23 cellular contexts compared by ENCODE assay signal in the genomic region with DNA sequence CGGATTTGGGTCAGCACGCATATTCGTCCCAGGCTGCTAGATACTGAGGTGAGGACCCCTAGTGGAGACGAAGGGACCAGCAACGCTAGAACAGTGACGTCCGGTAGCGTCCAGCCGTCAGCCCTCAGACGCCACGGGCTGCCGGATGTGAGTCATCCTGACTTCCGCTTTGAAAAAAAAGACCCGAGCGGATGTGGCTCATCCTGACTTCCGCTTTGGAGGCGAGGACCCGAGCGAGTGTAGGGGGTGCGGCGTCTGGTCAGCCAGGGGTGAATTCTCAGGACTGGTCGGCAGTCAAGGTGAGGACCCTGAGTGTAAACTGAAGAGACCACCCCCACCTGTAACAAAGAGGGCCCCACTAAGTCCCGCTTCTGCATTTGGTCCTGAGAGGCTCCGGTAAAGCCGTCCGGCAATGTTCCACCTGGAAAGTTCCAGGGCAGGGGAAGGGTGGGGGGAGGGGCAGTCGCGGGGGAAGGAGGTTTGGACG. TPM values are rescaled to one million over a fixed set of nuclear protein-coding genes. Genes with fewer than 3 reads are reported as not detected.
A peak's percentile ranks its signal among the peaks of the same experiment; 100 is the strongest.
DNase-seq lines count a peak whose midpoint lies in the region; ATAC-seq and TF ChIP-seq lines count a peak whose summit lies in the region.
"Had no signal": no experiment of that assay in that cellular context is flagged by ENCODE, and none has a peak within 500 bp of the region (broad histone marks: within the 10 kb centered on the region; RNA-seq: fewer than 3 reads in every experiment).

A gene with protein sequence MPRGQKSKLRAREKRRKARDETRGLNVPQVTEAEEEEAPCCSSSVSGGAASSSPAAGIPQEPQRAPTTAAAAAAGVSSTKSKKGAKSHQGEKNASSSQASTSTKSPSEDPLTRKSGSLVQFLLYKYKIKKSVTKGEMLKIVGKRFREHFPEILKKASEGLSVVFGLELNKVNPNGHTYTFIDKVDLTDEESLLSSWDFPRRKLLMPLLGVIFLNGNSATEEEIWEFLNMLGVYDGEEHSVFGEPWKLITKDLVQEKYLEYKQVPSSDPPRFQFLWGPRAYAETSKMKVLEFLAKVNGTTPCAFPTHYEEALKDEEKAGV (plus strand): TSS at position 207 of the 487 bp plus-strand sequence. CDS start 3,018 bp downstream, outside the sequence.

- CTCF ChIA-PET in activated CD8-positive, alpha-beta memory T cell treated with anti-CD3 and anti-CD28 coated beads, Interleukin-2, amount 10 ng/mL, durations not matched to agents 7 days and 5 days (lab: Charles Lee): interaction anchor here (0.6 kb wide), 1 partner anchor 283 kb away, joined by 3 read pairs; no protein-coding TSS in a partner anchor

- H3K27ac ChIP-seq in GM23338 (ENCODE audit: low read depth) (no peak within 1 kb of the TSS), WERI-Rb-1 (no peak within 1 kb of the TSS)
- H3K27ac ChIP-seq: C4-2B had no signal

- H3K27me3 ChIP-seq in GM23338 (ENCODE audit: insufficient read depth) (no peaks in the 10 kb centered on the region), WERI-Rb-1 (ENCODE audit: insufficient read depth, low read depth, severe bottlenecking) (peaks cover 6% of the 10 kb centered on the region)

- H3K9me3 Mint-ChIP-seq in GM23338: peaks cover 3% of the 10 kb centered on the region; the same call in 1 of the 3 replicates
- H3K9me3 Mint-ChIP-seq in activated CD8-positive, alpha-beta memory T cell treated with anti-CD3 and anti-CD28 coated beads, Interleukin-2, amount 10 ng/mL, durations not matched to agents 7 days and 5 days (ENCODE audit: low read depth): no peaks in the 10 kb centered on the region
- H3K9me3 Mint-ChIP-seq: activated CD8-positive, alpha-beta T cell treated with anti-CD3 and anti-CD28 coated beads for 36 hours; activated naive CD4-positive, alpha-beta T cell treated with anti-CD3 and anti-CD28 coated beads, Interleukin-2, amount 50 U/mL, for 24 hours; activated T-cell treated with anti-CD3 and anti-CD28 coated beads, Interleukin-2, amount 50 U/mL, for 72 hours had no signal

- H4K20me1 ChIP-seq in GM23338 (replicated peaks; ENCODE audit: insufficient read depth): no peaks in the 10 kb centered on the region

- no peaks in the 10 kb centered on the region for H3K79me2 ChIP-seq in GM23338 (replicated peaks; ENCODE audit: insufficient read depth)

- DNase-seq in COLO829 (ENCODE audit: low spot score) (peak; percentile 38), GM23338 (ENCODE audit: low spot score) (peak; percentile 36), NCI-H1930 (lab: John Stamatoyannopoulos, UW) (peak; percentile 64 to 70), WERI-Rb-1 (no peak), DMS114 treated with DMSO at 0.1 percent for 48 hours (lab: John Stamatoyannopoulos, UW; ENCODE audit: unreplicated experiment) (no peak)
- no peak for DNase-seq in activated CD8-positive, alpha-beta memory T cell treated with anti-CD3 and anti-CD28 coated beads, Interleukin-2, amount 10 ng/mL, durations not matched to agents 7 days and 5 days
- DNase-seq in activated CD8-positive, alpha-beta memory T cell treated with anti-CD3 and anti-CD28 coated beads, Interleukin-2, amount 50 U/mL, for 4 hours: no peak
- DNase-seq: activated CD8-positive, alpha-beta T cell treated with anti-CD3 and anti-CD28 coated beads for 36 hours; activated T-cell treated with anti-CD3 and anti-CD28 coated beads, Interleukin-2, amount 50 U/mL, for 72 hours; DMS79; glutamatergic neuron; NCI-H187; NCI-H446; SIG-M5 had no signal

- H3K4me1 Mint-ChIP-seq in GM23338: peaks cover 5% of the 10 kb centered on the region; the same call in 2 of the 3 replicates
- H3K4me1 Mint-ChIP-seq in activated CD8-positive, alpha-beta memory T cell treated with anti-CD3 and anti-CD28 coated beads, Interleukin-2, amount 10 ng/mL, durations not matched to agents 7 days and 5 days: no peaks in the 10 kb centered on the region
- H3K4me1 Mint-ChIP-seq: activated naive CD4-positive, alpha-beta T cell treated with anti-CD3 and anti-CD28 coated beads, Interleukin-2, amount 50 U/mL, for 24 hours had no signal

- ATAC-seq in GM23338: no peak
- ATAC-seq in activated CD8-positive, alpha-beta memory T cell treated with anti-CD3 and anti-CD28 coated beads, Interleukin-2, amount 10 ng/mL, durations not matched to agents 7 days and 5 days: no peak
- no peak for ATAC-seq in HG02763 (IDR thresholded peaks at IDR 0.05; ENCODE audit: unreplicated experiment)
- ATAC-seq: activated CD8-positive, alpha-beta T cell treated with anti-CD3 and anti-CD28 coated beads for 36 hours; activated T-cell treated with anti-CD3 and anti-CD28 coated beads, Interleukin-2, amount 50 U/mL, for 72 hours had no signal

- no peaks in the 10 kb centered on the region for H3K9me2 ChIP-seq in GM23338 (ENCODE audit: insufficient read depth)

- H3K36me3 ChIP-seq in GM23338 (ENCODE audit: insufficient read depth) (no peaks in the 10 kb centered on the region), WERI-Rb-1 (no peaks in the 10 kb centered on the region)

- peaks cover 5% of the 10 kb centered on the region; the same call in 2 of the 3 replicates for H3K36me3 Mint-ChIP-seq in GM23338 (ENCODE audit: low read depth)
- H3K36me3 Mint-ChIP-seq in activated CD8-positive, alpha-beta memory T cell treated with anti-CD3 and anti-CD28 coated beads, Interleukin-2, amount 10 ng/mL, durations not matched to agents 7 days and 5 days: no peaks in the 10 kb centered on the region
- H3K36me3 Mint-ChIP-seq: activated naive CD4-positive, alpha-beta T cell treated with anti-CD3 and anti-CD28 coated beads, Interleukin-2, amount 50 U/mL, for 24 hours had no signal

- H3K4me1 ChIP-seq in GM23338 (ENCODE audit: insufficient read depth): no peaks in the 10 kb centered on the region

- no peak within 1 kb of the TSS for H3K4me2 ChIP-seq in GM23338

- H3K4me3 ChIP-seq in GM23338 (no peak within 1 kb of the TSS), WERI-Rb-1 (ENCODE audit: low read depth, low read length) (no peak within 1 kb of the TSS)

- H3F3A ChIP-seq in GM23338 (replicated peaks; ENCODE audit: low read depth): no peaks in the 10 kb centered on the region

- peaks cover 1% of the 10 kb centered on the region for H3K27me3 Mint-ChIP-seq in GM23338 (ENCODE audit: insufficient read depth, low read depth, poor library complexity)
- H3K27me3 Mint-ChIP-seq in activated CD8-positive, alpha-beta memory T cell treated with anti-CD3 and anti-CD28 coated beads, Interleukin-2, amount 10 ng/mL, durations not matched to agents 7 days and 5 days: no peaks in the 10 kb centered on the region
- H3K27me3 Mint-ChIP-seq: activated CD8-positive, alpha-beta T cell treated with anti-CD3 and anti-CD28 coated beads for 36 hours had no signal

- H2AFZ ChIP-seq in GM23338: no peak within 1 kb of the TSS

- H3K9me3 ChIP-seq in WERI-Rb-1 (ENCODE audit: severe bottlenecking): no peaks in the 10 kb centered on the region

- H3K27ac Mint-ChIP-seq in GM23338: no peak within 1 kb of the TSS
- H3K27ac Mint-ChIP-seq in activated CD8-positive, alpha-beta memory T cell treated with anti-CD3 and anti-CD28 coated beads, Interleukin-2, amount 10 ng/mL, durations not matched to agents 7 days and 5 days: no peak within 1 kb of the TSS
- H3K27ac Mint-ChIP-seq: activated CD8-positive, alpha-beta T cell treated with anti-CD3 and anti-CD28 coated beads for 36 hours; activated naive CD4-positive, alpha-beta T cell treated with anti-CD3 and anti-CD28 coated beads, Interleukin-2, amount 50 U/mL, for 24 hours; activated T-cell treated with anti-CD3 and anti-CD28 coated beads, Interleukin-2, amount 50 U/mL, for 72 hours had no signal

- H3K4me3 Mint-ChIP-seq in GM23338: no peak within 1 kb of the TSS
- no peak within 1 kb of the TSS for H3K4me3 Mint-ChIP-seq in activated CD8-positive, alpha-beta memory T cell treated with anti-CD3 and anti-CD28 coated beads, Interleukin-2, amount 10 ng/mL, durations not matched to agents 7 days and 5 days
- H3K4me3 Mint-ChIP-seq: activated CD8-positive, alpha-beta T cell treated with anti-CD3 and anti-CD28 coated beads for 36 hours; activated naive CD4-positive, alpha-beta T cell treated with anti-CD3 and anti-CD28 coated beads, Interleukin-2, amount 50 U/mL, for 24 hours; activated T-cell treated with anti-CD3 and anti-CD28 coated beads, Interleukin-2, amount 50 U/mL, for 72 hours had no signal

- TF ChIP-seq CTCF in GM23338 (conservative IDR thresholded peaks at IDR 0.05; ENCODE audit: low read depth in 2 of 2) (peak; percentile 33 to 53), WERI-Rb-1 (IDR thresholded peaks at IDR 0.05; ENCODE audit: low read depth, low read length) (peak; percentile 44)

TF ChIP-seq in GM23338, 12 proteins besides CTCF, POLR2A, EP300 and RAD21 (continues in another document):
- no peak for TF ChIP-seq JUNB (IDR thresholded peaks at IDR 0.05; ENCODE audit: unreplicated experiment)
- TF ChIP-seq NANOG (IDR thresholded peaks at IDR 0.05; ENCODE audit: borderline replicate concordance): no peak
- TF ChIP-seq, protein P1, sequence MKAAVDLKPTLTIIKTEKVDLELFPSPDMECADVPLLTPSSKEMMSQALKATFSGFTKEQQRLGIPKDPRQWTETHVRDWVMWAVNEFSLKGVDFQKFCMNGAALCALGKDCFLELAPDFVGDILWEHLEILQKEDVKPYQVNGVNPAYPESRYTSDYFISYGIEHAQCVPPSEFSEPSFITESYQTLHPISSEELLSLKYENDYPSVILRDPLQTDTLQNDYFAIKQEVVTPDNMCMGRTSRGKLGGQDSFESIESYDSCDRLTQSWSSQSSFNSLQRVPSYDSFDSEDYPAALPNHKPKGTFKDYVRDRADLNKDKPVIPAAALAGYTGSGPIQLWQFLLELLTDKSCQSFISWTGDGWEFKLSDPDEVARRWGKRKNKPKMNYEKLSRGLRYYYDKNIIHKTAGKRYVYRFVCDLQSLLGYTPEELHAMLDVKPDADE (IDR thresholded peaks at IDR 0.05): no peak
- TF ChIP-seq STAT1 (IDR thresholded peaks at IDR 0.05; ENCODE audit: unreplicated experiment): no peak
- TF ChIP-seq ZNF114 (CRISPR knock-in tag; IDR thresholded peaks at IDR 0.05): no peak
- TF ChIP-seq POLR2AphosphoS5 (IDR thresholded peaks at IDR 0.05; ENCODE audit: low read depth): no peak

RNA-seq across cellular contexts. Expression of the gene that starts here (rescaled TPM):
- total RNA-seq in GM23338 (2014; rRNA removed; shearing (Covaris generic)): not detected in 2 replicates
- 0.24 TPM in 1 of 2 replicates, not detected in the other for polyA plus RNA-seq in GM23338 (2016; fragmentation: Nextera tagmentation; extraction: Ambion mirVana)
- not detected for total RNA-seq in activated CD8-positive, alpha-beta memory T cell treated with anti-CD3 and anti-CD28 coated beads, Interleukin-2, amount 10 ng/mL, durations not matched to agents 7 days and 5 days
- total RNA-seq: activated CD8-positive, alpha-beta T cell treated with anti-CD3 and anti-CD28 coated beads for 36 hours; activated T-cell treated with anti-CD3 and anti-CD28 coated beads, Interleukin-2, amount 50 U/mL, for 72 hours; chondrocyte; fibroblast of lung; liver; OCI-LY7; renal cortical epithelial cell; T-helper 2 cell treated with Interferon-gamma antibody and Interleukin-4, amounts not matched to agents 100 ng/mL and 5 ng/mL, for 36 hours had no signal
- polyA plus RNA-seq: fibroblast of lung, liver had no signal

Comparison
In these comparisons a context has a peak if more than half of its experiments do, and no peak if none do; other contexts are left out.
1. Peak in DNase-seq in GM23338; RNA of the gene not detected or under 1 TPM.
2. DNase-seq: peak in COLO829 (single experiment) and NCI-H1930 (2 of 2); none in WERI-Rb-1 (single experiment), activated CD8-positive, alpha-beta memory T cell treated with anti-CD3 and anti-CD28 coated beads, Interleukin-2, amount 10 ng/mL, durations not matched to agents 7 days and 5 days (single experiment), DMS114 treated with DMSO at 0.1 percent for 48 hours (single experiment) and activated CD8-positive, alpha-beta memory T cell treated with anti-CD3 and anti-CD28 coated beads, Interleukin-2, amount 50 U/mL, for 4 hours (single experiment).